Comparison of ENCODE assay signal across 1 cellular context in the genomic region with DNA sequence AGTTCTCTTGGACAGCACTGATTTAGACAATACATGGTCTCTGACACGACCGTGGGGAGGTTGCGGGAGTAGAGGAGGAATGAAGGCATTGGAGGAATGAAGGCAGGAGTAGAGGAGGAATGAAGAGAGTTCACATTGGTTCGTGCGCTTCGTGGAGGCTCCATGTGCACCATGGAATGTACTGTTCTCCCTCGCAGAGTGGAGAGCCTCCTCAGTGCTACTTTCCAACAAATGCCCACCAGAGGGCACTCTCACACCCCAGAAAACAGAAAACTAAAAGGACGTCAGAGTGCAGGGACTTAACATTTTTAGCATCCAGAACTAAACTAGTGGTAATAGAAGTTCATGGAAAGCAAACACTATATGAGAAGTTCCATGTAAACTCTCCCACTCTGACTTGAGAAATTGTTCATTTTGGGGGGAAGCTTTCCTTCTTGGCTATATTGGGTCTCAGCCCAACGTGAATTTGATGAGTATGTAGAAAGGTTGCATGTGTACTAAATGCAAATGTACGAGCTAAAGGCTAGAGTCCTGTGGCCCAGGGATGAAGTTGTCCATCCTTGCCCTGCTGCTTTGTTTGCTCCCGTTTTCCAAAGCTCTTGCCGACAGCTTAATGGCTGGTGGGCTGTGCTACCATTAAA.
TF ChIP-seq lines count a peak whose summit lies in the region.

No MANE protein-coding gene starts in this region.

TF ChIP-seq in IMR-90, 13 proteins besides CTCF, POLR2A, EP300 and RAD21:
- TF ChIP-seq SMC3 (IDR thresholded peaks at IDR 0.05; ENCODE audit: low read depth, low read length) (peak; percentile 35; the same call in 1 of the 2 replicates), MAZ (IDR thresholded peaks at IDR 0.05; ENCODE audit: borderline replicate concordance, low read depth, low read length) (no peak)
TF ChIP-seq in IMR-90: peak in this region for 1.
